ENCODE assay signal across 1 cellular context in genomic region chr1:186887198-186887597, GRCh38.
TF ChIP-seq lines count a peak whose summit lies in the region.

No MANE protein-coding gene starts in this region.

TF ChIP-seq in HepG2, 621 proteins besides CTCF, POLR2A, EP300 and RAD21 (continued from another document):
- TF ChIP-seq MATR3 (CRISPR knock-in tag; IDR thresholded peaks at IDR 0.05) (no peak), GTF2F1 (IDR thresholded peaks at IDR 0.05; ENCODE audit: low read length) (no peak), SNRNP70 (IDR thresholded peaks at IDR 0.05; ENCODE audit: low read depth, low read length) (no peak), SP140L (CRISPR knock-in tag; IDR thresholded peaks at IDR 0.05; ENCODE audit: borderline replicate concordance) (no peak)
